9 cellular contexts compared by ENCODE assay signal in genomic region chr6:159252955-159253508, GRCh38.
DNase-seq lines count a peak whose midpoint lies in the region; ATAC-seq, FAIRE-seq and TF ChIP-seq lines count a peak whose summit lies in the region.
"Had no signal": no experiment of that assay in that cellular context is flagged by ENCODE, and none has a peak within 500 bp of the region (broad histone marks: within the 10 kb centered on the region; RNA-seq: fewer than 3 reads in every experiment).

No MANE protein-coding gene starts in this region.

- peak; percentile 56 for FAIRE-seq in GM12892 (lab: Jason Lieb, UNC)
- FAIRE-seq: frontal cortex had no signal

- no peaks in the 10 kb centered on the region for H3K36me3 ChIP-seq in ascending aorta
- H3K36me3 ChIP-seq in iPS DF 6.9 (ENCODE audit: control insufficient read depth, insufficient read depth, low read length), result no peaks in the 10 kb centered on the region
- no peaks in the 10 kb centered on the region for H3K36me3 ChIP-seq in stomach
- no peaks in the 10 kb centered on the region for H3K36me3 ChIP-seq in ovary

- H3K27me3 ChIP-seq in ascending aorta, result no peaks in the 10 kb centered on the region
- no peaks in the 10 kb centered on the region for H3K27me3 ChIP-seq in iPS DF 6.9 (ENCODE audit: control insufficient read depth, insufficient read depth, low read length)
- H3K27me3 ChIP-seq in stomach, result no peaks in the 10 kb centered on the region
- no peaks in the 10 kb centered on the region for H3K27me3 ChIP-seq in ovary

- intact Hi-C loops in ascending aorta (cut with DNase I), result loop anchor here (10.0 kb wide), 2 partner anchors 78 to 402 kb away; no protein-coding TSS in a partner anchor
- intact Hi-C loops in stomach (cut with DNase I; ENCODE audit: low total_unique reads), result no loop called here
- intact Hi-C loops in ovary (cut with DNase I), result no loop called here

- DNase-seq in AG08396 (ENCODE audit: low spot score) (peak; percentile 57), GM12892 (ENCODE audit: insufficient read length) (no peak), NCI-H2107 treated with DMSO at 0.1 percent for 48 hours (lab: John Stamatoyannopoulos, UW; ENCODE audit: unreplicated experiment) (peak; percentile 99), ascending aorta (ENCODE audit: low spot score in 2 of 2) (no peak), iPS DF 6.9 (ENCODE audit: low read depth, low spot score) (peak; percentile 47), stomach (no peak), ovary (no peak)

- ATAC-seq in HG03025 (IDR thresholded peaks at IDR 0.05; ENCODE audit: low FRiP score, unreplicated experiment), result peak; percentile 71

- peaks cover 5 to 9% of the 10 kb centered on the region in 2 donors for H3K4me1 ChIP-seq in ascending aorta
- H3K4me1 ChIP-seq in iPS DF 6.9 (ENCODE audit: control insufficient read depth, insufficient read depth, low read length), result no peaks in the 10 kb centered on the region
- H3K4me1 ChIP-seq in stomach, result peaks cover 0 to 8% (median 4%) of the 10 kb centered on the region in 4 donors
- peaks cover 3% of the 10 kb centered on the region for H3K4me1 ChIP-seq in ovary (ENCODE audit: insufficient read depth)

- H3K9me3 ChIP-seq in ascending aorta (no peaks in the 10 kb centered on the region), iPS DF 6.9 (ENCODE audit: control insufficient read depth, insufficient read depth, low read length) (no peaks in the 10 kb centered on the region), stomach (no peaks in the 10 kb centered on the region), ovary (no peaks in the 10 kb centered on the region)

- TF ChIP-seq CTCF in ascending aorta (IDR thresholded peaks at IDR 0.05), result peak in 2 of 3 experiments; percentile 51 to 64
- peak in 4 of 7 experiments; percentile 22 to 49 (median 35) for TF ChIP-seq CTCF in stomach (IDR thresholded peaks at IDR 0.05)
- no peak for TF ChIP-seq CTCF in ovary (IDR thresholded peaks at IDR 0.05)

- H3K27ac ChIP-seq in ascending aorta, result no peak overlapping the region
- H3K27ac ChIP-seq in iPS DF 6.9 (ENCODE audit: low read length), result no peak overlapping the region
- H3K27ac ChIP-seq in stomach, result no peak overlapping the region
- no peak overlapping the region for H3K27ac ChIP-seq in ovary

- TF ChIP-seq EP300 in stomach (IDR thresholded peaks at IDR 0.05), result no peak
- no peak for TF ChIP-seq EP300 in ovary (IDR thresholded peaks at IDR 0.05)

- H3K4me3 ChIP-seq in ascending aorta (no peak overlapping the region), iPS DF 6.9 (ENCODE audit: low read length) (no peak overlapping the region), stomach (no peak overlapping the region), ovary (no peak overlapping the region)

- TF ChIP-seq POLR2A in GM12892 (IDR thresholded peaks at IDR 0.05; ENCODE audit: low read depth, low read length) (no peak), stomach (IDR thresholded peaks at IDR 0.05) (no peak), ovary (IDR thresholded peaks at IDR 0.05) (no peak)

- WGBS in iPS DF 6.9 (ENCODE audit: insufficient coverage, insufficient read length), result no CpG with 5 or more reads among the region's 10 CpGs
- WGBS in stomach, 5 donors, result 45 to 56% (median 47%) methylated on average over 10 of the region's 10 CpGs
- 57 to 67% (median 62%) methylated on average over 10 of the region's 10 CpGs for WGBS in ovary, 3 donors

Comparison
In these comparisons a context has a peak if more than half of its experiments do, and no peak if none do; other contexts are left out.
1. DNase-seq: peak in AG08396 (single experiment), NCI-H2107 treated with DMSO at 0.1 percent for 48 hours (single experiment) and iPS DF 6.9 (single experiment); none in GM12892 (single experiment), ascending aorta (0 of 2), stomach (single experiment) and ovary (0 of 5).
2. CTCF ChIP-seq: peak in ascending aorta (2 of 3) and stomach (4 of 7); none in ovary (0 of 3).